ENCODE assay signal across 1 cellular context in the genomic region with DNA sequence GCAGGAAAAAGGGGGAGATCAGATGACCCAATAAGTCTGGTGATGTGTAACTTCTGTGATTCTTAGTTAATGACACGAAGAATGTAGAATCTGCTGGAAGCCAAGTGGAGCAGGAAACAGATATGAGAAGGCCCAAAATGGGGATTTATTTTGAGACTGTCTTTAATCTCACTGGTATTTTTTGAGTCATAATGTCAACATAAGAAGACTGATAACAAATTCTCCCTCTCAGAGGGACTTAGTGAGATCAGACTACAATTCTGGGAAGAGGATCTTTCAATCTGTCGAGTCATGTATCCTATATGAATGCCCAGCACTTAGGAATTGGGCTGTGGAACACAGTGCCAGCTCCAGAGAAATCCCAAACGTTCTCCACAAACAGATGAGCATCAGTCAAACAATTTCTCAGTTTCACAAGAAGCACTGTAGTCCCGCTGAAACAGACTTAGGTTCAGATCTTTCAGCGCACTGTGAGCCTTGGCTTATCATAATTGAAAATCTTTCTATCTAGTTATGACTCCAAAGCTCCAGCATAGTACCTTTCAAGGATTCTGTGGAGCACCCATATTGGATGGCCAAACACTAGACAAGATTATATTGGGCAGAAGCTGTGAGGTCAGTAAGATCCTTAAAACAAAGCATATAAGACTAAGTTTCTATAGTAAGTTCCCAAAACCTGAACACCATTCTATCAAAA.
TF ChIP-seq lines count a peak whose summit lies in the region.

No MANE protein-coding gene starts in this region.

TF ChIP-seq in HepG2, 621 proteins besides CTCF, POLR2A, EP300 and RAD21 (continued from another document):
- TF ChIP-seq, protein P1, sequence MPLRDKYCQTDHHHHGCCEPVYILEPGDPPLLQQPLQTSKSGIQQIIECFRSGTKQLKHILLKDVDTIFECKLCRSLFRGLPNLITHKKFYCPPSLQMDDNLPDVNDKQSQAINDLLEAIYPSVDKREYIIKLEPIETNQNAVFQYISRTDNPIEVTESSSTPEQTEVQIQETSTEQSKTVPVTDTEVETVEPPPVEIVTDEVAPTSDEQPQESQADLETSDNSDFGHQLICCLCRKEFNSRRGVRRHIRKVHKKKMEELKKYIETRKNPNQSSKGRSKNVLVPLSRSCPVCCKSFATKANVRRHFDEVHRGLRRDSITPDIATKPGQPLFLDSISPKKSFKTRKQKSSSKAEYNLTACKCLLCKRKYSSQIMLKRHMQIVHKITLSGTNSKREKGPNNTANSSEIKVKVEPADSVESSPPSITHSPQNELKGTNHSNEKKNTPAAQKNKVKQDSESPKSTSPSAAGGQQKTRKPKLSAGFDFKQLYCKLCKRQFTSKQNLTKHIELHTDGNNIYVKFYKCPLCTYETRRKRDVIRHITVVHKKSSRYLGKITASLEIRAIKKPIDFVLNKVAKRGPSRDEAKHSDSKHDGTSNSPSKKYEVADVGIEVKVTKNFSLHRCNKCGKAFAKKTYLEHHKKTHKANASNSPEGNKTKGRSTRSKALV (CRISPR knock-in tag; IDR thresholded peaks at IDR 0.05): no peak
- TF ChIP-seq TARDBP (CRISPR knock-in tag; IDR thresholded peaks at IDR 0.05) (no peak), ZNF543 (CRISPR knock-in tag; IDR thresholded peaks at IDR 0.05) (no peak), TP53 (CRISPR knock-in tag; conservative IDR thresholded peaks at IDR 0.05) (no peak), XBP1 (CRISPR knock-in tag; IDR thresholded peaks at IDR 0.05) (no peak)
- TF ChIP-seq, protein P2, sequence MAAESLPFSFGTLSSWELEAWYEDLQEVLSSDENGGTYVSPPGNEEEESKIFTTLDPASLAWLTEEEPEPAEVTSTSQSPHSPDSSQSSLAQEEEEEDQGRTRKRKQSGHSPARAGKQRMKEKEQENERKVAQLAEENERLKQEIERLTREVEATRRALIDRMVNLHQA (CRISPR knock-in tag; IDR thresholded peaks at IDR 0.05): no peak
- TF ChIP-seq, protein P3, sequence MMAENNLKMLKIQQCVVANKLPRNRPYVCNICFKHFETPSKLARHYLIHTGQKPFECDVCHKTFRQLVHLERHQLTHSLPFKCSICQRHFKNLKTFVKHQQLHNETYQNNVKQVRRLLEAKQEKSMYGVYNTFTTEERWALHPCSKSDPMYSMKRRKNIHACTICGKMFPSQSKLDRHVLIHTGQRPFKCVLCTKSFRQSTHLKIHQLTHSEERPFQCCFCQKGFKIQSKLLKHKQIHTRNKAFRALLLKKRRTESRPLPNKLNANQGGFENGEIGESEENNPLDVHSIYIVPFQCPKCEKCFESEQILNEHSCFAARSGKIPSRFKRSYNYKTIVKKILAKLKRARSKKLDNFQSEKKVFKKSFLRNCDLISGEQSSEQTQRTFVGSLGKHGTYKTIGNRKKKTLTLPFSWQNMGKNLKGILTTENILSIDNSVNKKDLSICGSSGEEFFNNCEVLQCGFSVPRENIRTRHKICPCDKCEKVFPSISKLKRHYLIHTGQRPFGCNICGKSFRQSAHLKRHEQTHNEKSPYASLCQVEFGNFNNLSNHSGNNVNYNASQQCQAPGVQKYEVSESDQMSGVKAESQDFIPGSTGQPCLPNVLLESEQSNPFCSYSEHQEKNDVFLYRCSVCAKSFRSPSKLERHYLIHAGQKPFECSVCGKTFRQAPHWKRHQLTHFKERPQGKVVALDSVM (CRISPR knock-in tag; IDR thresholded peaks at IDR 0.05): no peak
- TF ChIP-seq, protein P4, sequence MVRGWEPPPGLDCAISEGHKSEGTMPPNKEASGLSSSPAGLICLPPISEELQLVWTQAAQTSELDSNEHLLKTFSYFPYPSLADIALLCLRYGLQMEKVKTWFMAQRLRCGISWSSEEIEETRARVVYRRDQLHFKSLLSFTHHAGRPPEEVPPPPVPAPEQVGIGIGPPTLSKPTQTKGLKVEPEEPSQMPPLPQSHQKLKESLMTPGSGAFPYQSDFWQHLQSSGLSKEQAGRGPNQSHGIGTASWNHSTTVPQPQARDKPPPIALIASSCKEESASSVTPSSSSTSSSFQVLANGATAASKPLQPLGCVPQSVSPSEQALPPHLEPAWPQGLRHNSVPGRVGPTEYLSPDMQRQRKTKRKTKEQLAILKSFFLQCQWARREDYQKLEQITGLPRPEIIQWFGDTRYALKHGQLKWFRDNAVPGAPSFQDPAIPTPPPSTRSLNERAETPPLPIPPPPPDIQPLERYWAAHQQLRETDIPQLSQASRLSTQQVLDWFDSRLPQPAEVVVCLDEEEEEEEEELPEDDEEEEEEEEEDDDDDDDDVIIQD (CRISPR knock-in tag; IDR thresholded peaks at IDR 0.05; ENCODE audit: low read depth): no peak
TF ChIP-seq in HepG2: peak in this region for 0.
